Comparison of ENCODE assay signal across 5 cellular contexts in genomic region chr14:87575378-87575777, GRCh38.
"Had no signal": no experiment of that assay in that cellular context is flagged by ENCODE, and none has a peak within 500 bp of the region (broad histone marks: within the 10 kb centered on the region; RNA-seq: fewer than 3 reads in every experiment).

No MANE protein-coding gene starts in this region.

- H3K4me3 ChIP-seq: K562 had no signal

- H3K27ac ChIP-seq: HL-60 had no signal

- DNase-seq: IMR-90, KBM-7, KG1 had no signal
